8 cellular contexts compared by ENCODE assay signal in the genomic region with DNA sequence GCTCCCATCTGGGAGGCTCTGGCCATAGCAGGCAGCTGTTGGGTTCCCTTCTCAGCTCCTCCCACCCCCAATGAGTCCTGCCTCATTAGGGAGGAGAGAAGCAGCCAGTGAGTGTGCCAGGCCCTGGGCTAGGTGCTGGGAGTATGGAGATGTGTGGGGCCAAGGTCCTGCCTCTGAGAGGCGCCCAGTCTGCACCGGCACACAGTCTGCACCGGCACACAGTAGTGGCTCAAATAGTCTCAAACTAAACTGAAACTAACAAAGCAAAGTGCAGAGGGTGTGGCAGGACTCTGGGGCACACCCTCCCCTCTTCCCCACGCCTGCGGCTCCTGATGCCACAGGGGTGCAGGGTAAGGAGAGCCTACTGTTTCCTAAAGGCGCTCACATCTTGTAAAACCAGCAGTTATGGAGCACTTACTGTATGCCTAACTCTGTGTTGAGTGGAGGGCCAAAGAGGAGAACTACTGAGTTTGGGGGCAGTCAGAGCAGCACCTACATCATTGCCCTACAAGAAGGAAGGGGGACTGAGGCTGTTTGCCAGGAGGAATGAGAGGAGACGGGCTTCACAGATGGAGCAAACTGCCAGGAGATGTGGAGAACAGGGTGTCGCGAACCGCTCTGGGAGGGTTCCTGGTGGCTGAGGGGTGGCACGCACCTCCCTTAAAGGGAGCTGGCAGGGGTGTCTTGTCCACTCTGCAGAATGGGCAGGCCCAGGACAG. TPM values are rescaled to one million over a fixed set of nuclear protein-coding genes. Genes with fewer than 3 reads are reported as not detected.
DNase-seq lines count a peak whose midpoint lies in the region; FAIRE-seq and TF ChIP-seq lines count a peak whose summit lies in the region.

No MANE protein-coding gene starts in this region.

- H3K4me1 Mint-ChIP-seq in activated T-cell treated with anti-CD3 and anti-CD28 coated beads, Interleukin-2, amount 50 U/mL, for 24 hours (ENCODE audit: low read depth): peaks cover 71% of the 10 kb centered on the region
- peaks cover 68% of the 10 kb centered on the region for H3K4me1 Mint-ChIP-seq in activated T-helper 1 cell treated with anti-CD3 and anti-CD28 coated beads, Interleukin-12 subunit alpha, Interleukin-12 subunit beta, Interleukin-2, Interleukin-4 antibody, amounts not matched to agents 30 ng/mL and 10 ng/mL and 1 ng/mL, durations not matched to agents 14 hours and 24 hours and 36 hours (ENCODE audit: low read depth)

- H3K27me3 Mint-ChIP-seq in activated T-cell treated with anti-CD3 and anti-CD28 coated beads, Interleukin-2, amount 50 U/mL, for 24 hours: no peaks in the 10 kb centered on the region
- H3K27me3 Mint-ChIP-seq in activated T-helper 1 cell treated with anti-CD3 and anti-CD28 coated beads, Interleukin-12 subunit alpha, Interleukin-12 subunit beta, Interleukin-2, Interleukin-4 antibody, amounts not matched to agents 30 ng/mL and 10 ng/mL and 1 ng/mL, durations not matched to agents 14 hours and 24 hours and 36 hours (ENCODE audit: insufficient read depth): no peaks in the 10 kb centered on the region

- H4K20me1 ChIP-seq in keratinocyte (ENCODE audit: control insufficient read depth, extremely low read depth, insufficient read depth, low read length): peaks cover 4% of the 10 kb centered on the region

- peak overlapping the region; percentile 88 for H3K27ac Mint-ChIP-seq in activated T-cell treated with anti-CD3 and anti-CD28 coated beads, Interleukin-2, amount 50 U/mL, for 24 hours
- peak overlapping the region; percentile 86 for H3K27ac Mint-ChIP-seq in activated T-helper 1 cell treated with anti-CD3 and anti-CD28 coated beads, Interleukin-12 subunit alpha, Interleukin-12 subunit beta, Interleukin-2, Interleukin-4 antibody, amounts not matched to agents 30 ng/mL and 10 ng/mL and 1 ng/mL, durations not matched to agents 14 hours and 24 hours and 36 hours

- H3K4me3 Mint-ChIP-seq in activated T-cell treated with anti-CD3 and anti-CD28 coated beads, Interleukin-2, amount 50 U/mL, for 24 hours: peak overlapping the region; percentile 94
- H3K4me3 Mint-ChIP-seq in activated T-helper 1 cell treated with anti-CD3 and anti-CD28 coated beads, Interleukin-12 subunit alpha, Interleukin-12 subunit beta, Interleukin-2, Interleukin-4 antibody, amounts not matched to agents 30 ng/mL and 10 ng/mL and 1 ng/mL, durations not matched to agents 14 hours and 24 hours and 36 hours: peak overlapping the region; percentile 97

- intact Hi-C loops in activated T-helper 1 cell treated with anti-CD3 and anti-CD28 coated beads, Interleukin-12 subunit alpha, Interleukin-12 subunit beta, Interleukin-2, Interleukin-4 antibody, amounts not matched to agents 30 ng/mL and 10 ng/mL and 1 ng/mL, durations not matched to agents 14 hours and 24 hours and 36 hours (cut with micrococcal nuclease): loop anchor here (1.0 to 2.0 kb wide), 4 partner anchors 16 to 39 kb away; a partner anchor contains a TSS
- intact Hi-C loops in tibial artery (cut with DNase I; ENCODE audit: low total_unique reads): no loop called here

- peak overlapping the region; percentile 81 for H3K4me2 ChIP-seq in keratinocyte (ENCODE audit: control insufficient read depth, extremely low read depth, insufficient read depth, low read depth, low read length)

- no peak overlapping the region for H2AFZ ChIP-seq in keratinocyte (ENCODE audit: control insufficient read depth, low read length)

- H3K36me3 Mint-ChIP-seq in activated T-cell treated with anti-CD3 and anti-CD28 coated beads, Interleukin-2, amount 50 U/mL, for 24 hours (ENCODE audit: low read depth): peaks cover 29% of the 10 kb centered on the region
- H3K36me3 Mint-ChIP-seq in activated T-helper 1 cell treated with anti-CD3 and anti-CD28 coated beads, Interleukin-12 subunit alpha, Interleukin-12 subunit beta, Interleukin-2, Interleukin-4 antibody, amounts not matched to agents 30 ng/mL and 10 ng/mL and 1 ng/mL, durations not matched to agents 14 hours and 24 hours and 36 hours (ENCODE audit: low read depth): peaks cover 8% of the 10 kb centered on the region

- peak; percentile 53 for DNase-seq in activated T-cell treated with anti-CD3 and anti-CD28 coated beads, Interleukin-2, amount 50 U/mL, for 24 hours
- DNase-seq in activated T-cell treated with anti-CD3 and anti-CD28 coated beads for 4 hours: no peak
- DNase-seq in activated T-helper 1 cell treated with anti-CD3 and anti-CD28 coated beads, Interleukin-12 subunit alpha, Interleukin-12 subunit beta, Interleukin-2, Interleukin-4 antibody, amounts not matched to agents 30 ng/mL and 10 ng/mL and 1 ng/mL, durations not matched to agents 14 hours and 24 hours and 36 hours (ENCODE audit: low spot score): peak; percentile 42
- DNase-seq in keratinocyte (ENCODE audit: low read depth, low spot score): no peak
- DNase-seq in tibial artery: no peak
- DNase-seq in stimulated activated CD4-positive, alpha-beta T cell treated with anti-CD3 and anti-CD28 coated beads, Interleukin-15, amount 100 ng/mL, for 24 hours: no peak
- DNase-seq in HPDE6-E6E7 (ENCODE audit: extremely low spot score): no peak
- no peak for DNase-seq in urothelium cell line (ENCODE audit: low spot score)

- FAIRE-seq in keratinocyte (lab: Jason Lieb, UNC) (peak; percentile 59), urothelium cell line (lab: Jason Lieb, UNC) (no peak)

- no peaks in the 10 kb centered on the region for H3K27me3 ChIP-seq in keratinocyte (ENCODE audit: control insufficient read depth, extremely low read depth, insufficient read depth, low read length)
- peaks cover 0 to 34% of the 10 kb centered on the region in 2 donors for H3K27me3 ChIP-seq in tibial artery

- H3K4me1 ChIP-seq in keratinocyte (ENCODE audit: control insufficient read depth, extremely low read depth, insufficient read depth, low read length) (peaks cover 37% of the 10 kb centered on the region), tibial artery (peaks cover 3 to 51% (median 28%) of the 10 kb centered on the region in 4 donors)

- no peaks in the 10 kb centered on the region for H3K9me3 ChIP-seq in keratinocyte (ENCODE audit: control insufficient read depth, low read depth, low read length)
- no peaks in the 10 kb centered on the region for H3K9me3 ChIP-seq in tibial artery

- dilution Hi-C loops in keratinocyte (cut with MboI; ENCODE audit: extremely low pct_ligation_motif_present, low sequenced_read_pairs): no loop called here

- H3K9me3 Mint-ChIP-seq in activated T-cell treated with anti-CD3 and anti-CD28 coated beads, Interleukin-2, amount 50 U/mL, for 24 hours: no peaks in the 10 kb centered on the region
- no peaks in the 10 kb centered on the region for H3K9me3 Mint-ChIP-seq in activated T-helper 1 cell treated with anti-CD3 and anti-CD28 coated beads, Interleukin-12 subunit alpha, Interleukin-12 subunit beta, Interleukin-2, Interleukin-4 antibody, amounts not matched to agents 30 ng/mL and 10 ng/mL and 1 ng/mL, durations not matched to agents 14 hours and 24 hours and 36 hours

- H3K36me3 ChIP-seq in keratinocyte (ENCODE audit: control insufficient read depth in 2 of 2, extremely low read depth in 1 of 2, insufficient read depth in 2 of 2, low read length in 2 of 2) (peaks cover 15 to 22% of the 10 kb centered on the region in 2 experiments), tibial artery (no peaks in the 10 kb centered on the region)

- peak overlapping the region; percentile 63 for H3K9ac ChIP-seq in keratinocyte (ENCODE audit: control insufficient read depth, extremely low read depth, insufficient read depth, low read length)

- peak in 2 of 3 experiments; percentile 5 to 21 for TF ChIP-seq CTCF in keratinocyte (optimal IDR thresholded peaks at IDR 0.05 in 1 of 3, IDR thresholded peaks at IDR 0.05 in 1 of 3, conservative IDR thresholded peaks at IDR 0.05 in 1 of 3; ENCODE audit: extremely low read depth in 1 of 3, insufficient read depth in 2 of 3, low read length in 3 of 3)
- no peak for TF ChIP-seq CTCF in tibial artery (IDR thresholded peaks at IDR 0.05)

- H3K27ac ChIP-seq in keratinocyte (ENCODE audit: control insufficient read depth, insufficient read depth, low read length) (peak overlapping the region; percentile 4), tibial artery (no peak overlapping the region)

- no peaks in the 10 kb centered on the region for H3K9me1 ChIP-seq in keratinocyte (ENCODE audit: control insufficient read depth, extremely low read depth, insufficient read depth, low read length)

- peak overlapping the region in 2 of 3 experiments; percentile 82 to 87 for H3K4me3 ChIP-seq in keratinocyte (ENCODE audit: control insufficient read depth in 2 of 3, extremely low read depth in 1 of 3, insufficient read depth in 2 of 3, low read depth in 1 of 3, low read length in 3 of 3)
- H3K4me3 ChIP-seq in tibial artery: peak overlapping the region; percentile 46 to 50

- peaks cover 17% of the 10 kb centered on the region for H3K79me2 ChIP-seq in keratinocyte (ENCODE audit: control insufficient read depth, insufficient read depth, low read length)

RNA-seq across cellular contexts. Expression of a gene that starts 1.0 kb away (rescaled TPM):
- total RNA-seq in activated T-helper 1 cell treated with anti-CD3 and anti-CD28 coated beads, Interleukin-12 subunit alpha, Interleukin-12 subunit beta, Interleukin-2, Interleukin-4 antibody, amounts not matched to agents 30 ng/mL and 10 ng/mL and 1 ng/mL, durations not matched to agents 14 hours and 24 hours and 36 hours: 110 and 116 TPM in 2 replicates
- polyA plus RNA-seq in keratinocyte: 27.2 to 49.8 TPM (median 32.6 TPM) in 3 replicates
- polyA plus RNA-seq in keratinocyte (2011; ENCODE audit: low read depth): 39.1 TPM
- polyA plus RNA-seq in keratinocyte (2011; cell fraction: cytosol; rRNA removed): 40.0 and 72.9 TPM in 2 replicates
- 68.3 and 76.6 TPM in 2 replicates for polyA plus RNA-seq in keratinocyte (2011; cell fraction: nucleus; rRNA removed)
- 62.7 and 79.7 TPM in 2 replicates for polyA plus RNA-seq in keratinocyte (2012; ENCODE audit: low replicate concordance)
- 32.3 to 136 TPM (median 54.1 TPM) in 3 replicates for polyA minus RNA-seq in keratinocyte
- 59.5 TPM for polyA minus RNA-seq in keratinocyte (2011; cell fraction: cytosol; rRNA and poly(A)+ RNA removed)
- 27.0 and 32.3 TPM in 2 replicates for polyA minus RNA-seq in keratinocyte (2011; cell fraction: nucleus; rRNA and poly(A)+ RNA removed)

RNA-seq across cellular contexts. Expression of a gene that starts 20.0 kb away (rescaled TPM):
- total RNA-seq in activated T-helper 1 cell treated with anti-CD3 and anti-CD28 coated beads, Interleukin-12 subunit alpha, Interleukin-12 subunit beta, Interleukin-2, Interleukin-4 antibody, amounts not matched to agents 30 ng/mL and 10 ng/mL and 1 ng/mL, durations not matched to agents 14 hours and 24 hours and 36 hours: 47.0 and 50.4 TPM in 2 replicates
- polyA plus RNA-seq in keratinocyte: 4.6 to 6.3 TPM (median 5.2 TPM) in 3 replicates
- polyA plus RNA-seq in keratinocyte (2011; ENCODE audit: low read depth): 0.64 TPM
- 4.0 and 5.5 TPM in 2 replicates for polyA plus RNA-seq in keratinocyte (2011; cell fraction: cytosol; rRNA removed)
- 1.2 and 2.5 TPM in 2 replicates for polyA plus RNA-seq in keratinocyte (2011; cell fraction: nucleus; rRNA removed)
- 2.8 and 3.1 TPM in 2 replicates for polyA plus RNA-seq in keratinocyte (2012; ENCODE audit: low replicate concordance)
- 0.33 to 1.9 TPM (median 1.4 TPM) in 3 replicates for polyA minus RNA-seq in keratinocyte
- 6.7 TPM for polyA minus RNA-seq in keratinocyte (2011; cell fraction: cytosol; rRNA and poly(A)+ RNA removed)
- polyA minus RNA-seq in keratinocyte (2011; cell fraction: nucleus; rRNA and poly(A)+ RNA removed): 0.95 and 1.4 TPM in 2 replicates

RNA-seq across cellular contexts. Expression of a gene that starts 29.9 kb away (rescaled TPM):
- total RNA-seq in activated T-helper 1 cell treated with anti-CD3 and anti-CD28 coated beads, Interleukin-12 subunit alpha, Interleukin-12 subunit beta, Interleukin-2, Interleukin-4 antibody, amounts not matched to agents 30 ng/mL and 10 ng/mL and 1 ng/mL, durations not matched to agents 14 hours and 24 hours and 36 hours: 70.8 and 78.9 TPM in 2 replicates
- polyA plus RNA-seq in keratinocyte: 29.2 to 36.4 TPM (median 32.5 TPM) in 3 replicates
- polyA plus RNA-seq in keratinocyte (2011; ENCODE audit: low read depth): 25.0 TPM
- polyA plus RNA-seq in keratinocyte (2011; cell fraction: cytosol; rRNA removed): 22.9 and 26.0 TPM in 2 replicates
- 104 and 125 TPM in 2 replicates for polyA plus RNA-seq in keratinocyte (2011; cell fraction: nucleus; rRNA removed)
- polyA plus RNA-seq in keratinocyte (2012; ENCODE audit: low replicate concordance): 28.2 and 30.6 TPM in 2 replicates
- polyA minus RNA-seq in keratinocyte: 25.9 to 31.7 TPM (median 27.1 TPM) in 3 replicates
- polyA minus RNA-seq in keratinocyte (2011; cell fraction: cytosol; rRNA and poly(A)+ RNA removed): 25.9 TPM
- polyA minus RNA-seq in keratinocyte (2011; cell fraction: nucleus; rRNA and poly(A)+ RNA removed): 30.6 and 40.9 TPM in 2 replicates

RNA-seq across cellular contexts. Expression of a gene that starts 36.9 kb away (rescaled TPM):
- 245 and 254 TPM in 2 replicates for total RNA-seq in activated T-helper 1 cell treated with anti-CD3 and anti-CD28 coated beads, Interleukin-12 subunit alpha, Interleukin-12 subunit beta, Interleukin-2, Interleukin-4 antibody, amounts not matched to agents 30 ng/mL and 10 ng/mL and 1 ng/mL, durations not matched to agents 14 hours and 24 hours and 36 hours
- polyA plus RNA-seq in keratinocyte: 1,629 to 5,918 TPM (median 2,086 TPM) in 3 replicates
- 32.5 TPM for polyA plus RNA-seq in keratinocyte (2011; ENCODE audit: low read depth)
- polyA plus RNA-seq in keratinocyte (2011; cell fraction: cytosol; rRNA removed): 1,190 and 2,669 TPM in 2 replicates
- 846 and 991 TPM in 2 replicates for polyA plus RNA-seq in keratinocyte (2011; cell fraction: nucleus; rRNA removed)
- 158 and 3,159 TPM in 2 replicates for polyA plus RNA-seq in keratinocyte (2012; ENCODE audit: low replicate concordance)
- polyA minus RNA-seq in keratinocyte: 1,852 to 4,357 TPM (median 3,828 TPM) in 3 replicates
- 1,483 TPM for polyA minus RNA-seq in keratinocyte (2011; cell fraction: cytosol; rRNA and poly(A)+ RNA removed)
- 326 and 338 TPM in 2 replicates for polyA minus RNA-seq in keratinocyte (2011; cell fraction: nucleus; rRNA and poly(A)+ RNA removed)

RNA-seq across cellular contexts. Expression of a gene that starts 47.6 kb away (rescaled TPM):
- 67.8 and 70.0 TPM in 2 replicates for total RNA-seq in activated T-helper 1 cell treated with anti-CD3 and anti-CD28 coated beads, Interleukin-12 subunit alpha, Interleukin-12 subunit beta, Interleukin-2, Interleukin-4 antibody, amounts not matched to agents 30 ng/mL and 10 ng/mL and 1 ng/mL, durations not matched to agents 14 hours and 24 hours and 36 hours
- polyA plus RNA-seq in keratinocyte: 22.1 to 23.8 TPM (median 22.1 TPM) in 3 replicates
- polyA plus RNA-seq in keratinocyte (2011; ENCODE audit: low read depth): 6.3 TPM
- polyA plus RNA-seq in keratinocyte (2011; cell fraction: cytosol; rRNA removed): 10.5 and 18.7 TPM in 2 replicates
- polyA plus RNA-seq in keratinocyte (2011; cell fraction: nucleus; rRNA removed): 29.4 and 31.4 TPM in 2 replicates
- 15.8 and 26.6 TPM in 2 replicates for polyA plus RNA-seq in keratinocyte (2012; ENCODE audit: low replicate concordance)
- polyA minus RNA-seq in keratinocyte: 7.2 to 17.4 TPM (median 8.1 TPM) in 3 replicates
- polyA minus RNA-seq in keratinocyte (2011; cell fraction: cytosol; rRNA and poly(A)+ RNA removed): 16.7 TPM
- 4.9 and 7.0 TPM in 2 replicates for polyA minus RNA-seq in keratinocyte (2011; cell fraction: nucleus; rRNA and poly(A)+ RNA removed)

Comparison
In these comparisons a context has a peak if more than half of its experiments do, and no peak if none do; other contexts are left out.
1. DNase-seq: peak in activated T-cell treated with anti-CD3 and anti-CD28 coated beads, Interleukin-2, amount 50 U/mL, for 24 hours (single experiment) and activated T-helper 1 cell treated with anti-CD3 and anti-CD28 coated beads, Interleukin-12 subunit alpha, Interleukin-12 subunit beta, Interleukin-2, Interleukin-4 antibody, amounts not matched to agents 30 ng/mL and 10 ng/mL and 1 ng/mL, durations not matched to agents 14 hours and 24 hours and 36 hours (single experiment); none in activated T-cell treated with anti-CD3 and anti-CD28 coated beads for 4 hours (single experiment), keratinocyte (single experiment), tibial artery (0 of 2), stimulated activated CD4-positive, alpha-beta T cell treated with anti-CD3 and anti-CD28 coated beads, Interleukin-15, amount 100 ng/mL, for 24 hours (single experiment), HPDE6-E6E7 (single experiment) and urothelium cell line (single experiment).
2. CTCF ChIP-seq: peak in keratinocyte (2 of 3); none in tibial artery (0 of 2).